In the genomic region with DNA sequence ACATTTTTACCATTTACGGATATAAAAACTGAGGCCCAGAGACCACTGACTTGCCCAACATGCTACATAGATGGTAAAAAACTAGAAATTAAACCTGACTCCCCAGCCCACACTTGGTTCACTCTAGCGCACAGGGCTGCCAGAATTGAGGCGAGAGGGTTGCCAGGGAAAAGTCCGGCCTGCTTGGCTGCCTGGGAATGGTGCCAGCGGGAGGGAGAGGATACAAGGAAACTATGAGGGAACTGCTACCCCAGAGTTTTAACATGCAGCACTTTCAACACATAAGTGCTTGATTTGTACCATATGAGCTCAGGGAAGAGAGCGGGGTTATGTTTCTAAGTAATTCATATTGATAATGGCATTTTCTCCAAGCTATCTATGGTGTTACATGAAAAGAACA, we compare ENCODE assay signal across 8 cellular contexts. TPM values are rescaled to one million over a fixed set of nuclear protein-coding genes. Genes with fewer than 3 reads are reported as not detected.
DNase-seq lines count a peak whose midpoint lies in the region; ATAC-seq and TF ChIP-seq lines count a peak whose summit lies in the region.
"Not testable (repeated sequence)": the region's sequence is repeated elsewhere in the genome, so short reads cannot be mapped to it uniquely, and the experiment has no call there.

No MANE protein-coding gene starts in this region.

- not testable (repeated sequence) for H3K27me3 ChIP-seq in body of pancreas; right cardiac atrium (ENCODE audit: control insufficient read depth, insufficient read depth)

- H3K27ac ChIP-seq in body of pancreas: peak overlapping the region in 2 of 4 donors; percentile 5 to 45
- not testable (repeated sequence) for H3K27ac ChIP-seq in right cardiac atrium (ENCODE audit: low read length)

- intact Hi-C loops in body of pancreas (cut with DNase I); right cardiac atrium (cut with DNase I); sciatic nerve (cut with DNase I): not testable (repeated sequence)

- not testable (repeated sequence) for H3K4me3 ChIP-seq in body of pancreas; fibroblast of mammary gland (ENCODE audit: control insufficient read depth, low read depth, low read length); right cardiac atrium (ENCODE audit: low read length)

- not testable (repeated sequence) for TF ChIP-seq CTCF in body of pancreas (IDR thresholded peaks at IDR 0.05); fibroblast of mammary gland (conservative IDR thresholded peaks at IDR 0.05; ENCODE audit: control insufficient read depth, insufficient read depth, low read depth, low read length)

- DNase-seq in G401 (ENCODE audit: low spot score): peak; percentile 85
- DNase-seq in NCI-H2196 treated with DMSO at 0.1 percent for 48 hours (lab: John Stamatoyannopoulos, UW; ENCODE audit: unreplicated experiment): peak; percentile 11
- peak; percentile 86 to 93 (median 87) for DNase-seq in body of pancreas
- DNase-seq in fibroblast of mammary gland (ENCODE audit: low read depth): peak; percentile 84
- peak; percentile 91 to 96 (median 94) for DNase-seq in right cardiac atrium
- peak; percentile 40 for DNase-seq in midbrain (lab: John Stamatoyannopoulos, UW)
- DNase-seq in sciatic nerve (ENCODE audit: low spot score): peak; percentile 88
- DNase-seq in ureter (ENCODE audit: low spot score): peak; percentile 84

- not testable (repeated sequence) for H3K36me3 ChIP-seq in body of pancreas (replicated peaks in 1 of 2; ENCODE audit: insufficient read depth in 1 of 2, low read depth in 2 of 2)

- ATAC-seq in body of pancreas (peak; percentile 82), right cardiac atrium (peak; percentile 84 to 90), sciatic nerve (peak; percentile 83)

- not testable (repeated sequence) for TF ChIP-seq POLR2A in body of pancreas (IDR thresholded peaks at IDR 0.05)

- in situ Hi-C loops in G401 (cut with HindIII; ENCODE audit: low sequenced_read_pairs): not testable (repeated sequence)

- peaks cover 13% of the 10 kb centered on the region for H3K4me1 ChIP-seq in body of pancreas
- not testable (repeated sequence) for H3K4me1 ChIP-seq in right cardiac atrium (ENCODE audit: control insufficient read depth, insufficient read depth, low read length)

- 30 to 43% methylated on average over 6 of the region's 6 CpGs for WGBS in body of pancreas, 2 donors
- 20% methylated on average over 5 of the region's 6 CpGs for WGBS in right cardiac atrium

- H3K9me3 ChIP-seq in body of pancreas; right cardiac atrium (ENCODE audit: control insufficient read depth, low read length): not testable (repeated sequence)

RNA-seq across cellular contexts. Expression of gene COG7, which starts 10.0 kb away (rescaled TPM):
- 13.3 and 16.4 TPM in 2 replicates for total RNA-seq in G401 (2014; rRNA removed; shearing (Covaris generic))
- total RNA-seq in body of pancreas (10 to 100 TPM; 19.5 to 43.5 TPM), right cardiac atrium (10 to 100 TPM; 11.7 to 13.8 (median 13.0) TPM), sciatic nerve (29.4 TPM), ureter (45.6 TPM)
- 13.0 TPM for polyA plus RNA-seq in right cardiac atrium

RNA-seq across cellular contexts. Expression of gene GGA2, which starts 47.3 kb away (rescaled TPM):
- total RNA-seq in G401 (2014; rRNA removed; shearing (Covaris generic)): 54.8 and 56.2 TPM in 2 replicates
- total RNA-seq in body of pancreas: 10 to 100 TPM; 59.3 to 64.6 TPM
- 10 to 100 TPM; 49.0 to 67.2 (median 56.4) TPM for total RNA-seq in right cardiac atrium
- polyA plus RNA-seq in right cardiac atrium: 20.4 TPM
- total RNA-seq in sciatic nerve: 62.9 TPM
- 99.4 TPM for total RNA-seq in ureter

Comparison
In these comparisons a context has a peak if more than half of its experiments do, and no peak if none do; other contexts are left out.
1. DNase-seq: peak in every context shown above with its lines; median percentile 94 in right cardiac atrium; 88 in sciatic nerve; 87 in body of pancreas; 85 in G401; 84 in fibroblast of mammary gland; 84 in ureter; 40 in midbrain; 11 in NCI-H2196 treated with DMSO at 0.1 percent for 48 hours.